In the genomic region with DNA sequence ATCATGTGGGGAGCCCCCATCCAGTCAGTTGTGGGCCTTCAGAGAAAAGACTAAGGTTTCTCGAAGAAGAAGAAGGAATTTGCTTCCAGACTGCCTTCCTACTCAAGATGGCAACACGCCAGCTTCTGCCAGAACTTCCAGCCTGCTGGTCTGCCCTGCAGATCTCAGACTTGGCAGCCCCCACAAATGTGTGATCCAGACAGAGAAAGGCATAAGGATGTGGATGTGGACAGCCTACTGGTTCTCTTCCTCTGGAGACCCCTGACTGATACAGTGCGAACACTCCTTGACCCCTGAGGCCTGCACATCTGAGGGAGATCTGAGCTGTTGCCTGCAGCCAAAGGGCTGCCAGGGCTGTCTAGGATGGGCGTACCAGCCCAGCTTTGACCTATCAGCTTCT, we compare ENCODE assay signal across 26 cellular contexts. TPM values are rescaled to one million over a fixed set of nuclear protein-coding genes. Genes with fewer than 3 reads are reported as not detected.
"Had no signal": no experiment of that assay in that cellular context is flagged by ENCODE, and none has a peak within 500 bp of the region (broad histone marks: within the 10 kb centered on the region; RNA-seq: fewer than 3 reads in every experiment).

No MANE protein-coding gene starts in this region.

- H3K27me3 ChIP-seq: cardiac muscle cell, heart right ventricle, transverse colon had no signal

- H3K9me3 ChIP-seq: heart right ventricle, transverse colon had no signal

- ATAC-seq: activated CD4-positive, alpha-beta T cell treated with anti-CD3 and anti-CD28 coated beads for 36 hours; activated CD8-positive, alpha-beta memory T cell treated with anti-CD3 and anti-CD28 coated beads, Interleukin-2, amount 10 ng/mL, durations not matched to agents 7 days and 5 days; activated CD8-positive, alpha-beta T cell treated with anti-CD3 and anti-CD28 coated beads, Interleukin-2, amount 10 ng/mL, durations not matched to agents 7 days and 5 days; activated naive CD4-positive, alpha-beta T cell treated with anti-CD3 and anti-CD28 coated beads, Interleukin-2, amount 50 U/mL, for 72 hours; activated T-cell treated with anti-CD3 and anti-CD28 coated beads, Interleukin-2, amount 50 U/mL, for 72 hours; effector memory CD8-positive, alpha-beta T cell; heart right ventricle; naive thymus-derived CD4-positive, alpha-beta T cell; right cardiac atrium had no signal

- H3K27ac ChIP-seq: cardiac muscle cell, heart right ventricle, parathyroid adenoma, transverse colon had no signal

- H2AFZ ChIP-seq: parathyroid adenoma had no signal

- H3K36me3 ChIP-seq: cardiac muscle cell, heart right ventricle, transverse colon had no signal

- H3K4me1 ChIP-seq: heart right ventricle, parathyroid adenoma, transverse colon had no signal

- H3K4me3 ChIP-seq: cardiac muscle cell, heart right ventricle, transverse colon had no signal

- DNase-seq: activated CD4-positive, alpha-beta T cell treated with anti-CD3 and anti-CD28 coated beads for 36 hours; activated CD4-positive, CD25-positive, alpha-beta regulatory T cell; activated CD8-positive, alpha-beta memory T cell treated with anti-CD3 and anti-CD28 coated beads, Interleukin-2, amount 10 ng/mL, durations not matched to agents 7 days and 5 days; activated CD8-positive, alpha-beta T cell treated with anti-CD3 and anti-CD28 coated beads, Interleukin-2, amount 10 ng/mL, durations not matched to agents 7 days and 5 days; activated naive CD4-positive, alpha-beta T cell; activated T-cell treated with anti-CD3 and anti-CD28 coated beads, Interleukin-2, amount 50 U/mL, for 72 hours; cortex of kidney; effector memory CD8-positive, alpha-beta T cell; erythroblast; foreskin melanocyte; midbrain; naive thymus-derived CD4-positive, alpha-beta T cell; stimulated activated CD4-positive, alpha-beta T cell treated with anti-CD3 and anti-CD28 coated beads, Interleukin-15, amount 100 ng/mL, for 24 hours; stimulated activated CD4-positive, alpha-beta T cell treated with anti-CD3 and anti-CD28 coated beads, Interleukin-2, amount 100 ng/mL, for 24 hours; stimulated activated naive CD4-positive, alpha-beta T cell; transverse colon had no signal

- H3K9ac ChIP-seq: parathyroid adenoma had no signal

- H3K79me2 ChIP-seq: parathyroid adenoma had no signal

RNA-seq across cellular contexts. Expression of a gene that starts 8.6 kb away (rescaled TPM):
- total RNA-seq: activated CD4-positive, alpha-beta T cell treated with anti-CD3 and anti-CD28 coated beads for 36 hours; activated CD8-positive, alpha-beta memory T cell treated with anti-CD3 and anti-CD28 coated beads, Interleukin-2, amount 10 ng/mL, durations not matched to agents 7 days and 5 days; activated CD8-positive, alpha-beta T cell treated with anti-CD3 and anti-CD28 coated beads, Interleukin-2, amount 10 ng/mL, durations not matched to agents 7 days and 5 days; activated naive CD4-positive, alpha-beta T cell treated with anti-CD3 and anti-CD28 coated beads, Interleukin-2, amount 50 U/mL, for 72 hours; activated T-cell treated with anti-CD3 and anti-CD28 coated beads, Interleukin-2, amount 50 U/mL, for 72 hours; cardiac muscle cell; glomerular endothelial cell; heart right ventricle; kidney epithelial cell; naive thymus-derived CD4-positive, alpha-beta T cell; pulmonary artery endothelial cell; right cardiac atrium; temporal lobe had no signal
- polyA plus RNA-seq: cardiac muscle cell; naive thymus-derived CD4-positive, alpha-beta T cell; neural cell; right cardiac atrium had no signal
